Comparison of ENCODE assay signal across 1 cellular context in genomic region chr6:166556336-166556735, GRCh38.
TF ChIP-seq lines count a peak whose summit lies in the region.

No MANE protein-coding gene starts in this region.

TF ChIP-seq in liver, 16 proteins besides CTCF, POLR2A, EP300 and RAD21 (continued from another document):
- TF ChIP-seq REST (IDR thresholded peaks at IDR 0.05) (no peak), HNF4A (conservative IDR thresholded peaks at IDR 0.05) (no peak), JUND (IDR thresholded peaks at IDR 0.05) (no peak), MAX (IDR thresholded peaks at IDR 0.05) (no peak), YY1 (IDR thresholded peaks at IDR 0.05) (no peak), EGR1 (IDR thresholded peaks at IDR 0.05; ENCODE audit: low read depth in 2 of 2) (no peak), HNF4G (IDR thresholded peaks at IDR 0.05) (no peak), RXRA (IDR thresholded peaks at IDR 0.05) (no peak)
- TF ChIP-seq, protein P1, sequence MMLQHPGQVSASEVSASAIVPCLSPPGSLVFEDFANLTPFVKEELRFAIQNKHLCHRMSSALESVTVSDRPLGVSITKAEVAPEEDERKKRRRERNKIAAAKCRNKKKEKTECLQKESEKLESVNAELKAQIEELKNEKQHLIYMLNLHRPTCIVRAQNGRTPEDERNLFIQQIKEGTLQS (IDR thresholded peaks at IDR 0.05), result no peak
